Comparison of ENCODE assay signal across 8 cellular contexts in genomic region chr14:61103541-61104339, GRCh38.
DNase-seq lines count a peak whose midpoint lies in the region; ATAC-seq and TF ChIP-seq lines count a peak whose summit lies in the region.

No MANE protein-coding gene starts in this region.

- no peaks in the 10 kb centered on the region for H3K36me3 Mint-ChIP-seq in T-helper 2 cell treated with Interferon-gamma antibody and Interleukin-4, amounts not matched to agents 5 μg/mL and 100 μg/mL, for 36 hours (ENCODE audit: low read depth)

- H2BK12ac ChIP-seq in trophoblast cell (ENCODE audit: low read length), result peak overlapping the region; percentile 94

- no CpG with 5 or more reads among the region's 11 CpGs for WGBS in trophoblast cell (ENCODE audit: extremely low coverage, insufficient coverage, insufficient read length)

- peak overlapping the region; percentile 50 for H2AFZ ChIP-seq in trophoblast cell (ENCODE audit: insufficient read depth, low read length, poor library complexity)

- no peaks in the 10 kb centered on the region for H3K27me3 ChIP-seq in trophoblast cell (ENCODE audit: insufficient read depth, low read length)

- peaks cover 20 to 21% of the 10 kb centered on the region in 2 experiments for H3K4me1 ChIP-seq in trophoblast cell (ENCODE audit: control insufficient read depth in 1 of 2, insufficient read depth in 2 of 2, low read length in 2 of 2)

- peak overlapping the region; percentile 35 for H3K4me3 Mint-ChIP-seq in T-helper 2 cell treated with Interferon-gamma antibody and Interleukin-4, amounts not matched to agents 5 μg/mL and 100 μg/mL, for 36 hours

- H3K9me3 Mint-ChIP-seq in T-helper 2 cell treated with Interferon-gamma antibody and Interleukin-4, amounts not matched to agents 5 μg/mL and 100 μg/mL, for 36 hours, result peaks cover 12% of the 10 kb centered on the region

- H2BK120ac ChIP-seq in trophoblast cell (ENCODE audit: insufficient read depth, low read length, poor library complexity), result peak overlapping the region; percentile 82

- peaks cover 16% of the 10 kb centered on the region for H3K79me1 ChIP-seq in trophoblast cell (ENCODE audit: low read length)

- DNase-seq in A172 (ENCODE audit: low spot score), result peak; percentile 94
- peak; percentile 52 for DNase-seq in T-helper 2 cell treated with Interferon-gamma antibody and Interleukin-4, amounts not matched to agents 5 μg/mL and 100 μg/mL, for 36 hours (ENCODE audit: low spot score)
- peak; percentile 98 for DNase-seq in fibroblast of mammary gland (ENCODE audit: low read depth)
- DNase-seq in trophoblast cell, result peak; percentile 33 to 52
- no peak for DNase-seq in stimulated activated naive CD4-positive, alpha-beta T cell treated with Interleukin-2 at 50 U/mL for 16 hours (lab: John Stamatoyannopoulos, UW)
- DNase-seq in C1 segment of cervical spinal cord (lab: John Stamatoyannopoulos, UW), result no peak

- H2AK5ac ChIP-seq in trophoblast cell (ENCODE audit: low read length), result peak overlapping the region; percentile 44

- H3K36me3 ChIP-seq in trophoblast cell (ENCODE audit: control insufficient read depth in 1 of 2, insufficient read depth in 2 of 2, low read length in 2 of 2), result no peaks in the 10 kb centered on the region

- peak overlapping the region; percentile 82 for H3K27ac Mint-ChIP-seq in T-helper 2 cell treated with Interferon-gamma antibody and Interleukin-4, amounts not matched to agents 5 μg/mL and 100 μg/mL, for 36 hours

- no peaks in the 10 kb centered on the region for H3K79me2 ChIP-seq in trophoblast cell (ENCODE audit: control insufficient read depth, insufficient read depth, low read length, poor library complexity)

- H3K4me2 ChIP-seq in trophoblast cell (ENCODE audit: low read length), result peak overlapping the region; percentile 52

- H3K4me1 Mint-ChIP-seq in T-helper 2 cell treated with Interferon-gamma antibody and Interleukin-4, amounts not matched to agents 5 μg/mL and 100 μg/mL, for 36 hours (ENCODE audit: low read depth), result peaks cover 27% of the 10 kb centered on the region

- H3K9me3 ChIP-seq in trophoblast cell (ENCODE audit: insufficient read depth, low read depth, low read length), result no peaks in the 10 kb centered on the region

- H3K27me3 Mint-ChIP-seq in T-helper 2 cell treated with Interferon-gamma antibody and Interleukin-4, amounts not matched to agents 5 μg/mL and 100 μg/mL, for 36 hours (ENCODE audit: low read depth), result no peaks in the 10 kb centered on the region

- no peak overlapping the region for H3K4me3 ChIP-seq in fibroblast of mammary gland (ENCODE audit: control insufficient read depth, low read depth, low read length)
- H3K4me3 ChIP-seq in trophoblast cell (ENCODE audit: low read depth, low read length), result no peak overlapping the region

- H4K91ac ChIP-seq in trophoblast cell (ENCODE audit: low read depth, low read length), result peak overlapping the region; percentile 82

- no peak overlapping the region for H3K23ac ChIP-seq in trophoblast cell (ENCODE audit: low read length)

- H3K9ac ChIP-seq in trophoblast cell (ENCODE audit: low read length), result no peak overlapping the region

- no peak overlapping the region for H3K4ac ChIP-seq in trophoblast cell (ENCODE audit: low read depth, low read length)

- H3K27ac ChIP-seq in trophoblast cell (ENCODE audit: low read depth, low read length), result peak overlapping the region; percentile 69

- peak overlapping the region; percentile 62 for H3K14ac ChIP-seq in trophoblast cell (ENCODE audit: low read length)

- peak overlapping the region; percentile 52 for H4K12ac ChIP-seq in trophoblast cell (ENCODE audit: low read depth, low read length)

- H4K8ac ChIP-seq in trophoblast cell (ENCODE audit: low read depth, low read length), result peak overlapping the region; percentile 66

- peak overlapping the region; percentile 62 for H3K18ac ChIP-seq in trophoblast cell (ENCODE audit: low read length)

- TF ChIP-seq CTCF in fibroblast of mammary gland (conservative IDR thresholded peaks at IDR 0.05; ENCODE audit: control insufficient read depth, insufficient read depth, low read depth, low read length), result no peak

- ATAC-seq in GM18867 (IDR thresholded peaks at IDR 0.05; ENCODE audit: unreplicated experiment), result peak; percentile 79
- peak; percentile 72 for ATAC-seq in HG03280 (IDR thresholded peaks at IDR 0.05; ENCODE audit: unreplicated experiment)

- H2BK5ac ChIP-seq in trophoblast cell (ENCODE audit: low read depth, low read length, poor library complexity), result peak overlapping the region; percentile 79

Comparison
In these comparisons a context has a peak if more than half of its experiments do, and no peak if none do; other contexts are left out.
1. DNase-seq: peak in A172 (single experiment), T-helper 2 cell treated with Interferon-gamma antibody and Interleukin-4, amounts not matched to agents 5 μg/mL and 100 μg/mL, for 36 hours (single experiment), fibroblast of mammary gland (single experiment) and trophoblast cell (2 of 2); none in stimulated activated naive CD4-positive, alpha-beta T cell treated with Interleukin-2 at 50 U/mL for 16 hours (single experiment) and C1 segment of cervical spinal cord (0 of 14).